14 cellular contexts compared by ENCODE assay signal in the genomic region with DNA sequence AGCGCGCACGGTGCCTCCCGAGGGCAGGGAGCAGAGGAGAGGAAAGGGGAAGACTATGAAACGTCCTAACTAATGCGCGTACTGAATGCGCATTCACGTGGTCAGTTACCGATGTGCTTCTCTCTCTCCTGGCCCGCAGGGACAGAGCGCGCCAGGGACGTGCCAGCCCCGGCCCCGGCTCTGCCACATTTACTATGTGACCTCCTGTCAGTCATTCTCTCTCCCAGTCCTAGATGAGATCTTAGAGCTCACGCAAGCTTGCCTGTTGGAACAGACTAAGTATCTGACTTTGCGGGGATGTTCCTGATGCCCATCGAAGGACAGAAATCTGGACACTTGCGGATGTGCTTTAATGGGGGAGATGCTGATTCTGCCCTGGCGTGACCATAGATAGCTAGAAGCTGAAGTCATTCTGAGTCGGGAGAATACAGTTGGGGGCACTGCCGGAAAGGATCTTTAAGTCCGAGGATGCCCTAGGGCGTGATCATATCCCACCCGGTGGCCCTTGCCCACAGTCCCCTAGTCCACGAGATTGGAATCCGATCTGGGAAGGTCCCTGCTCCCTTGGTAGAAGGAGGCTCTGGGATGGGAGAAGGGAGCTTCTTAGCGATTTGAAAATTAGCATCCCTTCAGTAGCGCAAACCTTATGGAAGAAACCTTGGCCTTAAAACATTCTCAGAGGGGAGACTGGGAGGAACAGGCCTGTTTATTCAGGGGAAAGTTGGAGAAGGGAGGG. TPM values are rescaled to one million over a fixed set of nuclear protein-coding genes. Genes with fewer than 3 reads are reported as not detected.
DNase-seq lines count a peak whose midpoint lies in the region; ATAC-seq, FAIRE-seq and TF ChIP-seq lines count a peak whose summit lies in the region.
"Had no signal": no experiment of that assay in that cellular context is flagged by ENCODE, and none has a peak within 500 bp of the region (broad histone marks: within the 10 kb centered on the region; RNA-seq: fewer than 3 reads in every experiment).

No MANE protein-coding gene starts in this region.

- ATAC-seq in CD4-positive, alpha-beta T cell (ENCODE audit: poor library complexity) = no peak
- ATAC-seq in naive thymus-derived CD8-positive, alpha-beta T cell = no peak
- no peak for ATAC-seq in HG03354 (IDR thresholded peaks at IDR 0.05; ENCODE audit: poor library complexity, severe bottlenecking, unreplicated experiment)

- no peak overlapping the region for H3K9ac ChIP-seq in astrocyte (ENCODE audit: low read length)
- H3K9ac ChIP-seq: SK-N-SH had no signal

- H4K20me1 ChIP-seq in astrocyte (ENCODE audit: insufficient read depth, low read length) = no peaks in the 10 kb centered on the region

- H3K4me3 ChIP-seq in astrocyte (ENCODE audit: insufficient read depth, low read depth, low read length) = peak overlapping the region; percentile 12
- H3K4me3 ChIP-seq: body of pancreas, HAP-1 had no signal

- no peaks in the 10 kb centered on the region for H3K79me2 ChIP-seq in astrocyte (ENCODE audit: insufficient read depth, low read length)

- in situ Hi-C loops in GM18951 (cut with MboI; ENCODE audit: low sequenced_read_pairs, unreplicated experiment) (loop anchor here (5.0 to 10.0 kb wide), 3 partner anchors 161 to 408 kb away; no protein-coding TSS in a partner anchor), ACHN (cut with HindIII; ENCODE audit: low pct_ligation_motif_present, low pct_unique_long_range_greater_than_20kb, low sequenced_read_pairs) (no loop called here)

- H2AFZ ChIP-seq in astrocyte (ENCODE audit: low read depth, low read length) = no peak overlapping the region

- no peaks in the 10 kb centered on the region for H3K9me3 ChIP-seq in CD4-positive, alpha-beta T cell (ENCODE audit: control insufficient read depth, low read length)
- no peaks in the 10 kb centered on the region for H3K9me3 ChIP-seq in astrocyte (ENCODE audit: insufficient read depth, low read depth, low read length)
- H3K9me3 ChIP-seq: body of pancreas, esophagus squamous epithelium, HAP-1, SK-N-SH had no signal

- peaks cover 31% of the 10 kb centered on the region for H3K4me1 Mint-ChIP-seq in CD4-positive, alpha-beta T cell (ENCODE audit: low read depth)
- peaks cover 5% of the 10 kb centered on the region for H3K4me1 Mint-ChIP-seq in astrocyte (ENCODE audit: low read depth, unreplicated experiment)
- H3K4me1 Mint-ChIP-seq in naive thymus-derived CD8-positive, alpha-beta T cell = peaks cover 11 to 55% (median 32%) of the 10 kb centered on the region in 4 donors

- intact Hi-C loops in CD4-positive, alpha-beta T cell (cut with DNase I, micrococcal nuclease) = loop anchor here (1.0 to 10.0 kb wide), 7 partner anchors 27 to 1341 kb away; partner anchors contain the start of gene CLINT1 (in 1 of the 2)

- POLR2A ChIA-PET in CD4-positive, alpha-beta T cell (lab: Charles Lee) = interaction anchor here (0.8 to 3.6 kb wide), 2 partner anchors 410 to 1030 kb away, joined by 3 to 46 read pairs; no protein-coding TSS in a partner anchor
- POLR2A ChIA-PET in naive thymus-derived CD8-positive, alpha-beta T cell (lab: Charles Lee) = interaction anchor here (0.8 to 2.1 kb wide), 2 partner anchors 408 to 410 kb away, joined by 3 to 14 read pairs; no protein-coding TSS in a partner anchor

- CTCF ChIA-PET in CD4-positive, alpha-beta T cell (lab: Charles Lee) = interaction anchor here (1.7 to 3.6 kb wide), 2 partner anchors 411 to 930 kb away, joined by 9 to 99 read pairs; no protein-coding TSS in a partner anchor

- no peaks in the 10 kb centered on the region for H3K9me3 Mint-ChIP-seq in CD4-positive, alpha-beta T cell
- H3K9me3 Mint-ChIP-seq in astrocyte (ENCODE audit: unreplicated experiment) = peaks cover 5% of the 10 kb centered on the region
- H3K9me3 Mint-ChIP-seq in naive thymus-derived CD8-positive, alpha-beta T cell = no peaks in the 10 kb centered on the region

- H3K27ac ChIP-seq in CD4-positive, alpha-beta T cell (ENCODE audit: low read depth, low read length) = no peak overlapping the region
- no peak overlapping the region for H3K27ac ChIP-seq in astrocyte (ENCODE audit: low read depth, low read length)
- H3K27ac ChIP-seq: body of pancreas had no signal

- H3K36me3 ChIP-seq in astrocyte (ENCODE audit: insufficient read depth, low read length) = no peaks in the 10 kb centered on the region
- H3K36me3 ChIP-seq: esophagus squamous epithelium, HAP-1 had no signal

- H3K4me2 ChIP-seq in astrocyte (ENCODE audit: low read length) = peak overlapping the region; percentile 85
- H3K4me2 ChIP-seq: SK-N-SH had no signal

- no peak for TF ChIP-seq CTCF in CD4-positive, alpha-beta T cell (IDR thresholded peaks at IDR 0.05)
- no peak for TF ChIP-seq CTCF in astrocyte (IDR thresholded peaks at IDR 0.05; ENCODE audit: insufficient read depth, low read depth, low read length)

- H3K36me3 Mint-ChIP-seq in CD4-positive, alpha-beta T cell (ENCODE audit: low read depth) = no peaks in the 10 kb centered on the region
- H3K36me3 Mint-ChIP-seq in astrocyte (ENCODE audit: low read depth, unreplicated experiment) = no peaks in the 10 kb centered on the region
- H3K36me3 Mint-ChIP-seq in naive thymus-derived CD8-positive, alpha-beta T cell = peaks cover 0 to 2% (median 0%) of the 10 kb centered on the region in 3 donors

- H3K27me3 Mint-ChIP-seq in CD4-positive, alpha-beta T cell = peaks cover 76% of the 10 kb centered on the region
- peaks cover 67% of the 10 kb centered on the region for H3K27me3 Mint-ChIP-seq in astrocyte (ENCODE audit: low read depth, unreplicated experiment)
- H3K27me3 Mint-ChIP-seq in naive thymus-derived CD8-positive, alpha-beta T cell = peaks cover 31 to 56% (median 50%) of the 10 kb centered on the region in 5 donors

- TF ChIP-seq POLR2A in GM18951 (IDR thresholded peaks at IDR 0.05; ENCODE audit: extremely low read depth, insufficient read depth, insufficient read length) = peak; percentile 38

- H3K4me1 ChIP-seq in astrocyte (ENCODE audit: insufficient read depth, low read length) = peaks cover 24% of the 10 kb centered on the region

- peak overlapping the region; percentile 72 for H3K4me3 Mint-ChIP-seq in CD4-positive, alpha-beta T cell
- H3K4me3 Mint-ChIP-seq in astrocyte (ENCODE audit: unreplicated experiment) = no peak overlapping the region
- peak overlapping the region; percentile 73 to 93 (median 86) for H3K4me3 Mint-ChIP-seq in naive thymus-derived CD8-positive, alpha-beta T cell

- H3K27ac Mint-ChIP-seq in CD4-positive, alpha-beta T cell = no peak overlapping the region
- no peak overlapping the region for H3K27ac Mint-ChIP-seq in astrocyte (ENCODE audit: unreplicated experiment)
- no peak overlapping the region for H3K27ac Mint-ChIP-seq in naive thymus-derived CD8-positive, alpha-beta T cell

- no peak for FAIRE-seq in astrocyte (lab: Jason Lieb, UNC)

- no peak for DNase-seq in CD4-positive, alpha-beta T cell
- DNase-seq in astrocyte (ENCODE audit: low read depth) (no peak), superior temporal gyrus (ENCODE audit: extremely low spot score) (no peak), DMS79 (lab: John Stamatoyannopoulos, UW) (no peak), ACHN (no peak)
- DNase-seq in naive thymus-derived CD8-positive, alpha-beta T cell = peak in 2 of 10 donors; percentile 8 to 17
- DNase-seq: body of pancreas, esophagus squamous epithelium, left colon, NCI-H748 treated with DMSO at 0.1 percent for 48 hours, SK-N-SH had no signal

- peaks cover 50% of the 10 kb centered on the region for H3K27me3 ChIP-seq in CD4-positive, alpha-beta T cell (ENCODE audit: control insufficient read depth, insufficient read depth, low read length)
- peaks cover 37% of the 10 kb centered on the region for H3K27me3 ChIP-seq in astrocyte (ENCODE audit: insufficient read depth, low read length)

RNA-seq across cellular contexts. Expression of gene EBF1, which starts 5.8 kb away (rescaled TPM):
- total RNA-seq in CD4-positive, alpha-beta T cell = under 1 TPM; 0.20 to 0.52 TPM
- total RNA-seq in astrocyte = 2.0 and 2.5 TPM in 2 replicates
- 1 to 10 TPM; 2.9 to 4.8 TPM for total RNA-seq in naive thymus-derived CD8-positive, alpha-beta T cell
- polyA plus RNA-seq in naive thymus-derived CD8-positive, alpha-beta T cell = under 1 TPM in 2 of 3 donors, not detected in 1; 0.07 to 0.60 TPM
